ENCODE assay signal across 8 cellular contexts in the genomic region with DNA sequence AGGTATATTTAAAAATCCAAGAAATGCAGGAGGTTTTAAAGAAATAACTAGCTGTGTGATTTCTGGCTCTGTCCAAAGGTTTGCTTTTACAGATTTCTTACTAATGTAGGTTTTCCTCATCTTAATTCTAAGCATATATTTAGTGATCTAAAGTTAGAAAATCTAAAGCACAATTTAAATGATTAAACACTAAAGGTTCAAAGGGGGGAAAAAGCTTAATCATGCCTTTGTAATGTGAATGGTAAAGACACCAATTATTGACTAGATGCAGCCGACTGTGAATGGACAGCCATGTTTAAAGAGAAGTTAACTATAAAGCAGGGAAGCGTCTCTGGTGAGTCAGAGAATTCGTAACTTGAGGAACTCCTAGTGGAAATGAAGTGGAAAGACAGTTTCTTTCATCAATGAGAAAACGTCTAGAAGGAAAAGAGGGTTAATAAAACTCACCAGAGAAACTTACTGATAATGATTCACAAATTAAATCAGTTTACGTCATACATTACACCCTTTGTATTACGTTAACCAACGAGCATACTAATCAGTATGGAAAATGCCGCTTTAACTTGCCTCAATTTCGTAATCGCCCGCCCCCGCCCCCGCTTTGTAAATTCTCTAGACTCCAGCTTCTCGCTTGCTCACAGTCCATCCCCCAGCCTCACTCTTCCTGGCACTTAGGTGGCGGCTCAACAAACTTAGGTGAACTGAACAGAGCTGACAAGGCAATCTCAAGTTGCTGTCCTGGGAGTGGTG. TPM values are rescaled to one million over a fixed set of nuclear protein-coding genes. Genes with fewer than 3 reads are reported as not detected.
DNase-seq lines count a peak whose midpoint lies in the region; ATAC-seq, FAIRE-seq and TF ChIP-seq lines count a peak whose summit lies in the region.

No MANE protein-coding gene starts in this region.

- ATAC-seq in HG03439 (IDR thresholded peaks at IDR 0.05; ENCODE audit: unreplicated experiment) (no peak), GM19023 (IDR thresholded peaks at IDR 0.05; ENCODE audit: unreplicated experiment) (no peak)

- intact Hi-C loops in cardiac septum (cut with DNase I) = loop anchor here (1.0 kb wide), 1 partner anchor 413 kb away; a partner anchor contains a TSS

- H3K9ac ChIP-seq in adipocyte (ENCODE audit: low read length) = peak overlapping the region; percentile 95

- H3K9me3 ChIP-seq in adipocyte (ENCODE audit: control insufficient read depth, low read length) = no peaks in the 10 kb centered on the region

- DNase-seq in DMS114 treated with DMSO at 0.1 percent for 48 hours (lab: John Stamatoyannopoulos, UW; ENCODE audit: unreplicated experiment) = peak; percentile 81
- DNase-seq in RCC 7860 (ENCODE audit: low spot score) = peak; percentile 76
- peak; percentile 92 for DNase-seq in adipocyte (ENCODE audit: low read depth)
- peak; percentile 77 for DNase-seq in cardiac septum (ENCODE audit: low spot score)
- DNase-seq in pons (ENCODE audit: low spot score) = peak; percentile 89

- FAIRE-seq in RCC 7860 (lab: Jason Lieb, UNC) = peak; percentile 96

- peak; percentile 24; the same call in 1 of the 2 replicates for TF ChIP-seq RAD21 in Ishikawa (IDR thresholded peaks at IDR 0.05; ENCODE audit: low read depth)

- no peak for TF ChIP-seq EP300 in Ishikawa (IDR thresholded peaks at IDR 0.05; ENCODE audit: borderline replicate concordance)

- H3K4me1 ChIP-seq in adipocyte (ENCODE audit: control insufficient read depth, insufficient read depth, low read length) = peaks cover 26% of the 10 kb centered on the region

- H3K36me3 ChIP-seq in adipocyte (ENCODE audit: control insufficient read depth, insufficient read depth, low read length, severe bottlenecking) = no peaks in the 10 kb centered on the region

- H3K4me3 ChIP-seq in adipocyte (ENCODE audit: low read length) = peak overlapping the region; percentile 90

- no peaks in the 10 kb centered on the region for H3K27me3 ChIP-seq in adipocyte (replicated peaks; ENCODE audit: control insufficient read depth, insufficient read depth, low read length)

TF ChIP-seq in Ishikawa, 13 proteins besides CTCF, POLR2A, EP300 and RAD21:
- TF ChIP-seq NFIC (IDR thresholded peaks at IDR 0.05) (no peak), CEBPB (IDR thresholded peaks at IDR 0.05) (peak; percentile 82), TAF1 (IDR thresholded peaks at IDR 0.05; ENCODE audit: low read depth) (no peak), FOXM1 (IDR thresholded peaks at IDR 0.05; ENCODE audit: borderline replicate concordance, low read depth) (no peak), YY1 (IDR thresholded peaks at IDR 0.05; ENCODE audit: low read depth) (peak; percentile 62; the same call in 1 of the 2 replicates), CREB1 (IDR thresholded peaks at IDR 0.05; ENCODE audit: low read depth) (no peak), ZBTB7A (IDR thresholded peaks at IDR 0.05; ENCODE audit: low read depth) (no peak)

RNA-seq across cellular contexts. Expression of a gene that starts 1.1 kb away (rescaled TPM):
- total RNA-seq in cardiac septum = 45.4 TPM
